ENCODE assay signal across 26 cellular contexts in genomic region chr15:73906346-73907017, GRCh38. TPM values are rescaled to one million over a fixed set of nuclear protein-coding genes. Genes with fewer than 3 reads are reported as not detected.
DNase-seq lines count a peak whose midpoint lies in the region; ATAC-seq, FAIRE-seq and TF ChIP-seq lines count a peak whose summit lies in the region.
"Had no signal": no experiment of that assay in that cellular context is flagged by ENCODE, and none has a peak within 500 bp of the region (broad histone marks: within the 10 kb centered on the region; RNA-seq: fewer than 3 reads in every experiment).

No MANE protein-coding gene starts in this region.

- H3K9ac ChIP-seq in SK-N-SH, result no peak overlapping the region
- H3K9ac ChIP-seq in fibroblast of lung (ENCODE audit: insufficient read depth, low read length), result no peak overlapping the region

- TF ChIP-seq EP300 in SK-N-SH (IDR thresholded peaks at IDR 0.05; ENCODE audit: borderline replicate concordance in 1 of 2, low read depth in 1 of 2, low read length in 1 of 2), result no peak

- H3K27me3 ChIP-seq in SK-N-SH (ENCODE audit: insufficient read depth) (no peaks in the 10 kb centered on the region), fibroblast of lung (ENCODE audit: control insufficient read depth, insufficient read depth, low read length) (no peaks in the 10 kb centered on the region), small intestine (ENCODE audit: control insufficient read depth in 2 of 2, insufficient read depth in 2 of 2, low read length in 2 of 2) (no peaks in the 10 kb centered on the region)
- H3K27me3 ChIP-seq: brain microvascular endothelial cell, gastroesophageal sphincter, upper lobe of right lung had no signal

- no peak overlapping the region for H2AFZ ChIP-seq in SK-N-SH (ENCODE audit: low read depth)
- no peak overlapping the region for H2AFZ ChIP-seq in fibroblast of lung (ENCODE audit: low read length)

- no peak overlapping the region for H3K4me3 ChIP-seq in SK-N-SH (ENCODE audit: low read depth in 2 of 2, low read length in 1 of 2)
- no peak overlapping the region for H3K4me3 ChIP-seq in fibroblast of lung (replicated peaks in 1 of 4; ENCODE audit: control extremely low read depth in 1 of 4, insufficient read depth in 1 of 4, low read depth in 3 of 4, low read length in 4 of 4)
- no peak overlapping the region for H3K4me3 ChIP-seq in small intestine (ENCODE audit: low read depth in 1 of 2, low read length in 2 of 2)
- H3K4me3 ChIP-seq: gastroesophageal sphincter, upper lobe of right lung had no signal

- H3K36me3 ChIP-seq in SK-N-SH (replicated peaks in 1 of 2; ENCODE audit: control insufficient read depth in 1 of 2, insufficient read depth in 2 of 2, low read length in 1 of 2) (no peaks in the 10 kb centered on the region), fibroblast of lung (ENCODE audit: control insufficient read depth, insufficient read depth, low read length) (no peaks in the 10 kb centered on the region), small intestine (ENCODE audit: control insufficient read depth in 2 of 2, insufficient read depth in 2 of 2, low read length in 2 of 2) (no peaks in the 10 kb centered on the region)
- H3K36me3 ChIP-seq: brain microvascular endothelial cell, gastroesophageal sphincter, upper lobe of right lung had no signal

- 55% methylated on average over 4 of the region's 4 CpGs for WGBS in SK-N-SH (ENCODE audit: low lambda C conversion rate)
- 53 to 69% (median 56%) methylated on average over 4 of the region's 4 CpGs for WGBS in small intestine, 3 donors

- H3K9me3 ChIP-seq in SK-N-SH (no peaks in the 10 kb centered on the region), fibroblast of lung (ENCODE audit: control insufficient read depth, insufficient read depth, low read depth, low read length) (no peaks in the 10 kb centered on the region), small intestine (ENCODE audit: control insufficient read depth, low read depth) (no peaks in the 10 kb centered on the region)
- H3K9me3 ChIP-seq: gastroesophageal sphincter, upper lobe of right lung had no signal

- H3K9me2 ChIP-seq in SK-N-SH, result no peaks in the 10 kb centered on the region

- H3K27ac ChIP-seq in SK-N-SH (ENCODE audit: low read depth in 2 of 2, low read length in 1 of 2) (no peak overlapping the region), fibroblast of lung (ENCODE audit: insufficient read depth, low read length) (no peak overlapping the region), small intestine (ENCODE audit: low read depth in 1 of 2, low read length in 1 of 2) (no peak overlapping the region)
- H3K27ac ChIP-seq: brain microvascular endothelial cell, gastroesophageal sphincter, upper lobe of right lung had no signal

- ATAC-seq in SK-N-SH treated with all-trans-retinoic acid at 6 μM for 48 hours (no peak), GM21390 (IDR thresholded peaks at IDR 0.05; ENCODE audit: unreplicated experiment) (no peak), GM19023 (IDR thresholded peaks at IDR 0.05; ENCODE audit: unreplicated experiment) (no peak)
- ATAC-seq: activated naive CD4-positive, alpha-beta T cell treated with anti-CD3 and anti-CD28 coated beads, Interleukin-2, amount 50 U/mL, for 72 hours; gastroesophageal sphincter; left lobe of liver; upper lobe of right lung had no signal

- DNase-seq in SK-N-SH (no peak), MV-4-11 (lab: John Stamatoyannopoulos, UW) (peak; percentile 60), fibroblast of lung (ENCODE audit: low read depth in 2 of 2) (peak; percentile 36 to 43), small intestine (peak; percentile 72), NCI-H128 (lab: John Stamatoyannopoulos, UW; ENCODE audit: unreplicated experiment) (no peak)
- DNase-seq: 8988T; activated CD4-positive, alpha-beta T cell treated with anti-CD3 and anti-CD28 coated beads, Interleukin-2, amount 50 U/mL, for 48 hours; activated T-cell treated with anti-CD3 and anti-CD28 coated beads, Interleukin-2, amount 50 U/mL, for 1 hour; brain microvascular endothelial cell; cortex of kidney; DMS 273 treated with DMSO at 0.1 percent for 48 hours; midbrain; NCI-H1436; Right ventricle myocardium superior; stimulated activated CD4-positive, alpha-beta T cell treated with anti-CD3 and anti-CD28 coated beads, Interleukin-4, amount 100 ng/mL, for 1 hour; T-helper 1 cell; upper lobe of right lung had no signal

- TF ChIP-seq RAD21 in SK-N-SH (IDR thresholded peaks at IDR 0.05; ENCODE audit: low read length), result no peak

- POLR2A ChIA-PET in SK-N-SH (lab: Yijun Ruan, JAX), result no interaction called here

- no peaks in the 10 kb centered on the region for H3K79me2 ChIP-seq in SK-N-SH (ENCODE audit: insufficient read depth)
- H3K79me2 ChIP-seq in fibroblast of lung (ENCODE audit: control insufficient read depth, insufficient read depth, low read length), result no peaks in the 10 kb centered on the region

- H3K4me2 ChIP-seq in SK-N-SH (no peak overlapping the region), fibroblast of lung (ENCODE audit: extremely low read depth, insufficient read depth, low read length) (no peak overlapping the region)

- peaks cover 0 to 2% of the 10 kb centered on the region in 2 experiments; a peak in 1 of 4 replicates for H3K4me1 ChIP-seq in SK-N-SH (ENCODE audit: control insufficient read depth in 1 of 2, insufficient read depth in 2 of 2, low read depth in 1 of 2, low read length in 1 of 2)
- no peaks in the 10 kb centered on the region for H3K4me1 ChIP-seq in fibroblast of lung (ENCODE audit: control insufficient read depth, extremely low read depth, insufficient read depth, low read length)
- H3K4me1 ChIP-seq in small intestine (ENCODE audit: control insufficient read depth in 2 of 2, insufficient read depth in 1 of 2, low read depth in 1 of 2, low read length in 1 of 2), result peaks cover 0 to 2% of the 10 kb centered on the region in 2 donors
- H3K4me1 ChIP-seq: upper lobe of right lung had no signal

- CTCF ChIA-PET in SK-N-SH (lab: Yijun Ruan, JAX), result interaction anchor here (0.5 to 13.4 kb wide), 25 partner anchors 11 to 347 kb away, joined by 3 to 148 read pairs (median 4); partner anchors contain the start of gene TBC1D21

- no peaks in the 10 kb centered on the region for H3F3A ChIP-seq in SK-N-SH (replicated peaks; ENCODE audit: insufficient read depth)

- FAIRE-seq in small intestine (lab: Jason Lieb, UNC), result no peak

- TF ChIP-seq CTCF in SK-N-SH (IDR thresholded peaks at IDR 0.05), result no peak
- TF ChIP-seq CTCF in fibroblast of lung (conservative IDR thresholded peaks at IDR 0.05 in 1 of 2, IDR thresholded peaks at IDR 0.05 in 1 of 2; ENCODE audit: low read depth in 1 of 2, low read length in 2 of 2), result no peak

- H4K20me1 ChIP-seq in SK-N-SH (ENCODE audit: insufficient read depth), result no peaks in the 10 kb centered on the region
- no peaks in the 10 kb centered on the region for H4K20me1 ChIP-seq in fibroblast of lung (ENCODE audit: control insufficient read depth, extremely low read depth, insufficient read depth, low read length)

TF ChIP-seq in SK-N-SH, 30 proteins besides CTCF, POLR2A, EP300 and RAD21 (continues in another document):
- TF ChIP-seq TAF1 (IDR thresholded peaks at IDR 0.05; ENCODE audit: borderline replicate concordance, low read depth, low read length) (no peak), USF2 (IDR thresholded peaks at IDR 0.05; ENCODE audit: borderline replicate concordance, low read depth, low read length) (no peak), FOSL2 (IDR thresholded peaks at IDR 0.05; ENCODE audit: borderline replicate concordance, low read depth) (peak; percentile 29; the same call in 1 of the 2 replicates)

TF ChIP-seq in SK-N-SH treated with all-trans-retinoic acid at 6 μM for 48 hours, 23 proteins besides CTCF, POLR2A, EP300 and RAD21 (continues in another document):
- no peak for TF ChIP-seq ZC3H10 (CRISPR knock-in tag; IDR thresholded peaks at IDR 0.05)
- no peak for TF ChIP-seq ZNF8 (CRISPR knock-in tag; IDR thresholded peaks at IDR 0.05)
- TF ChIP-seq ZFP30 (CRISPR knock-in tag; IDR thresholded peaks at IDR 0.05), result no peak
- TF ChIP-seq CSRNP3 (CRISPR knock-in tag; IDR thresholded peaks at IDR 0.05), result no peak
- TF ChIP-seq CREB5 (CRISPR knock-in tag; IDR thresholded peaks at IDR 0.05; ENCODE audit: low read depth), result no peak
- TF ChIP-seq SNAI2 (CRISPR knock-in tag; IDR thresholded peaks at IDR 0.05), result no peak

RNA-seq across cellular contexts. Expression of gene LOXL1, which starts 19.8 kb away (rescaled TPM):
- polyA plus RNA-seq in SK-N-SH (2012; rRNA removed), result 37.5 and 50.3 TPM in 2 replicates
- polyA plus RNA-seq in SK-N-SH (2012; cell fraction: cytosol; rRNA removed), result 36.5 and 50.1 TPM in 2 replicates
- 52.4 and 60.2 TPM in 2 replicates for polyA plus RNA-seq in SK-N-SH (2012; cell fraction: nucleus; rRNA removed)
- 65.6 and 91.4 TPM in 2 replicates for total RNA-seq in fibroblast of lung
- polyA plus RNA-seq in fibroblast of lung, result 163 and 188 TPM in 2 replicates
- polyA plus RNA-seq in fibroblast of lung (2012), result 252 and 290 TPM in 2 replicates
- polyA minus RNA-seq in fibroblast of lung (ENCODE audit: low replicate concordance), result 596 and 875 TPM in 2 replicates
- polyA plus RNA-seq in small intestine, result 1 to 10 TPM; 2.2 to 6.1 (median 3.8) TPM

RNA-seq across cellular contexts. Expression of gene TBC1D21, which starts 33.1 kb away (rescaled TPM):
- polyA plus RNA-seq in SK-N-SH (2012; rRNA removed), result not detected in 2 replicates
- polyA plus RNA-seq in SK-N-SH (2012; cell fraction: cytosol; rRNA removed), result not detected in 2 replicates
- polyA plus RNA-seq in SK-N-SH (2012; cell fraction: nucleus; rRNA removed), result not detected in 2 replicates
- not detected in 2 replicates for total RNA-seq in fibroblast of lung
- not detected in 2 replicates for polyA plus RNA-seq in fibroblast of lung
- not detected in 2 replicates for polyA plus RNA-seq in fibroblast of lung (2012)
- not detected in 2 replicates for polyA minus RNA-seq in fibroblast of lung (ENCODE audit: low replicate concordance)
- polyA plus RNA-seq in small intestine, result not detected
- total RNA-seq: activated naive CD4-positive, alpha-beta T cell treated with anti-CD3 and anti-CD28 coated beads, Interleukin-2, amount 50 U/mL, for 72 hours; gastroesophageal sphincter; left lobe of liver; neural crest cell; progenitor cell of endocrine pancreas; Right ventricle myocardium superior; skeletal muscle tissue; upper lobe of right lung had no signal

Comparison
In these comparisons a context has a peak if more than half of its experiments do, and no peak if none do; other contexts are left out.
1. DNase-seq: peak in MV-4-11 (single experiment), fibroblast of lung (2 of 2) and small intestine (single experiment); none in SK-N-SH (single experiment) and NCI-H128 (single experiment).
2. RNA of gene LOXL1, which starts 19.8 kb away (polyA plus RNA-seq): 163 to 290 TPM in fibroblast of lung and 36.5 to 60.2 TPM in SK-N-SH; 2.2 to 6.1 TPM in small intestine; every median in the first group is over 4 times any median in the second.